In the genomic region with DNA sequence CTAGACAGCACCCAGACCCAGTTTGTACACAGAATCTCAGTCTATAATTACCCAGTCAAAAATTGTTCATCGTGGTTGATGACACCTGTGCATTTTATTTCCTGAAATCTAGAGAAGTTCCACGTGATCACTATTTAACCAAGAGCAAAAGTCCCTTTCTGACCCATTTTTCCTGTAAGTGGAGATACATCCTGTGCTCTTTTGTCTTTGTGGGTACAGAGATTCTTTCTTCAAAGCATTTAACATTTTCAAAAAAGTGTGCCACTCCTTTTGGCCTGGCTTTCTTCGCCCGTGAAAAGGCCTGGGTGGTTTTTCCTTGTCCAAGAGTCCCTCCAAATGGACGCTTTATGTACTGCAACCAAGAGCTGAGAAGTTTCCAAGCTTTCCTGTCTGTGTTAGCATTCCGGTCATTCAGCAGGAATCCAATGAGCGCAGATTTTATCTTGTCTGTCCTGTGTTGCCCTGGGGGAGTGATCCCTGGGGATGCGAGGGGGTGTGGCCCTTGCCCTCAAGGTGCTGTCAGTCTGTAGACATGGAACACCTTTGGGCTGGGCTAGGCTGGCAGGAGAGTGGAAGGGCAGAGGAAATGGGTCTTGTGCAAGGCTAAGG, we compare ENCODE assay signal across 1 cellular context.
TF ChIP-seq lines count a peak whose summit lies in the region.

No MANE protein-coding gene starts in this region.

TF ChIP-seq in GM23338, 12 proteins besides CTCF, POLR2A, EP300 and RAD21 (continued from another document):
- TF ChIP-seq, protein P1, sequence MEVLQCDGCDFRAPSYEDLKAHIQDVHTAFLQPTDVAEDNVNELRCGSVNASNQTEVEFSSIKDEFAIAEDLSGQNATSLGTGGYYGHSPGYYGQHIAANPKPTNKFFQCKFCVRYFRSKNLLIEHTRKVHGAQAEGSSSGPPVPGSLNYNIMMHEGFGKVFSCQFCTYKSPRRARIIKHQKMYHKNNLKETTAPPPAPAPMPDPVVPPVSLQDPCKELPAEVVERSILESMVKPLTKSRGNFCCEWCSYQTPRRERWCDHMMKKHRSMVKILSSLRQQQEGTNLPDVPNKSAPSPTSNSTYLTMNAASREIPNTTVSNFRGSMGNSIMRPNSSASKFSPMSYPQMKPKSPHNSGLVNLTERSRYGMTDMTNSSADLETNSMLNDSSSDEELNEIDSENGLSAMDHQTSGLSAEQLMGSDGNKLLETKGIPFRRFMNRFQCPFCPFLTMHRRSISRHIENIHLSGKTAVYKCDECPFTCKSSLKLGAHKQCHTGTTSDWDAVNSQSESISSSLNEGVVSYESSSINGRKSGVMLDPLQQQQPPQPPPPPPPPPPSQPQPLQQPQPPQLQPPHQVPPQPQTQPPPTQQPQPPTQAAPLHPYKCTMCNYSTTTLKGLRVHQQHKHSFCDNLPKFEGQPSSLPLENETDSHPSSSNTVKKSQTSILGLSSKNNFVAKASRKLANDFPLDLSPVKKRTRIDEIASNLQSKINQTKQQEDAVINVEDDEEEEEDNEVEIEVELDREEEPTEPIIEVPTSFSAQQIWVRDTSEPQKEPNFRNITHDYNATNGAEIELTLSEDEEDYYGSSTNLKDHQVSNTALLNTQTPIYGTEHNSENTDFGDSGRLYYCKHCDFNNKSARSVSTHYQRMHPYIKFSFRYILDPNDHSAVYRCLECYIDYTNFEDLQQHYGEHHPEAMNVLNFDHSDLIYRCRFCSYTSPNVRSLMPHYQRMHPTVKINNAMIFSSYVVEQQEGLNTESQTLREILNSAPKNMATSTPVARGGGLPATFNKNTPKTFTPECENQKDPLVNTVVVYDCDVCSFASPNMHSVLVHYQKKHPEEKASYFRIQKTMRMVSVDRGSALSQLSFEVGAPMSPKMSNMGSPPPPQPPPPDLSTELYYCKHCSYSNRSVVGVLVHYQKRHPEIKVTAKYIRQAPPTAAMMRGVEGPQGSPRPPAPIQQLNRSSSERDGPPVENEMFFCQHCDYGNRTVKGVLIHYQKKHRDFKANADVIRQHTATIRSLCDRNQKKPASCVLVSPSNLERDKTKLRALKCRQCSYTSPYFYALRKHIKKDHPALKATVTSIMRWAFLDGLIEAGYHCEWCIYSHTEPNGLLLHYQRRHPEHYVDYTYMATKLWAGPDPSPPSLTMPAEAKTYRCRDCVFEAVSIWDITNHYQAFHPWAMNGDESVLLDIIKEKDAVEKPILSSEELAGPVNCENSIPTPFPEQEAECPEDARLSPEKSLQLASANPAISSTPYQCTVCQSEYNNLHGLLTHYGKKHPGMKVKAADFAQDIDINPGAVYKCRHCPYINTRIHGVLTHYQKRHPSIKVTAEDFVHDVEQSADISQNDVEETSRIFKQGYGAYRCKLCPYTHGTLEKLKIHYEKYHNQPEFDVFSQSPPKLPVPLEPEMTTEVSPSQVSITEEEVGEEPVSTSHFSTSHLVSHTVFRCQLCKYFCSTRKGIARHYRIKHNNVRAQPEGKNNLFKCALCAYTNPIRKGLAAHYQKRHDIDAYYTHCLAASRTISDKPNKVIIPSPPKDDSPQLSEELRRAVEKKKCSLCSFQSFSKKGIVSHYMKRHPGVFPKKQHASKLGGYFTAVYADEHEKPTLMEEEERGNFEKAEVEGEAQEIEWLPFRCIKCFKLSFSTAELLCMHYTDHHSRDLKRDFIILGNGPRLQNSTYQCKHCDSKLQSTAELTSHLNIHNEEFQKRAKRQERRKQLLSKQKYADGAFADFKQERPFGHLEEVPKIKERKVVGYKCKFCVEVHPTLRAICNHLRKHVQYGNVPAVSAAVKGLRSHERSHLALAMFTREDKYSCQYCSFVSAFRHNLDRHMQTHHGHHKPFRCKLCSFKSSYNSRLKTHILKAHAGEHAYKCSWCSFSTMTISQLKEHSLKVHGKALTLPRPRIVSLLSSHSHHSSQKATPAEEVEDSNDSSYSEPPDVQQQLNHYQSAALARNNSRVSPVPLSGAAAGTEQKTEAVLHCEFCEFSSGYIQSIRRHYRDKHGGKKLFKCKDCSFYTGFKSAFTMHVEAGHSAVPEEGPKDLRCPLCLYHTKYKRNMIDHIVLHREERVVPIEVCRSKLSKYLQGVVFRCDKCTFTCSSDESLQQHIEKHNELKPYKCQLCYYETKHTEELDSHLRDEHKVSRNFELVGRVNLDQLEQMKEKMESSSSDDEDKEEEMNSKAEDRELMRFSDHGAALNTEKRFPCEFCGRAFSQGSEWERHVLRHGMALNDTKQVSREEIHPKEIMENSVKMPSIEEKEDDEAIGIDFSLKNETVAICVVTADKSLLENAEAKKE (CRISPR knock-in tag; IDR thresholded peaks at IDR 0.05) = no peak
- TF ChIP-seq NANOG (IDR thresholded peaks at IDR 0.05; ENCODE audit: borderline replicate concordance) = no peak
- TF ChIP-seq STAT1 (IDR thresholded peaks at IDR 0.05; ENCODE audit: unreplicated experiment) = no peak
- no peak for TF ChIP-seq ZNF114 (CRISPR knock-in tag; IDR thresholded peaks at IDR 0.05)
- no peak for TF ChIP-seq JUNB (IDR thresholded peaks at IDR 0.05; ENCODE audit: unreplicated experiment)
- TF ChIP-seq CREB1 (CRISPR knock-in tag; IDR thresholded peaks at IDR 0.05; ENCODE audit: low read depth) = no peak
- no peak for TF ChIP-seq ZNF331 (CRISPR knock-in tag; IDR thresholded peaks at IDR 0.05; ENCODE audit: low read depth)
- TF ChIP-seq EZH2 (IDR thresholded peaks at IDR 0.05; ENCODE audit: low read depth, unreplicated experiment) = no peak
- no peak for TF ChIP-seq EZH2phosphoT487 (IDR thresholded peaks at IDR 0.05; ENCODE audit: unreplicated experiment)
- TF ChIP-seq, protein P2, sequence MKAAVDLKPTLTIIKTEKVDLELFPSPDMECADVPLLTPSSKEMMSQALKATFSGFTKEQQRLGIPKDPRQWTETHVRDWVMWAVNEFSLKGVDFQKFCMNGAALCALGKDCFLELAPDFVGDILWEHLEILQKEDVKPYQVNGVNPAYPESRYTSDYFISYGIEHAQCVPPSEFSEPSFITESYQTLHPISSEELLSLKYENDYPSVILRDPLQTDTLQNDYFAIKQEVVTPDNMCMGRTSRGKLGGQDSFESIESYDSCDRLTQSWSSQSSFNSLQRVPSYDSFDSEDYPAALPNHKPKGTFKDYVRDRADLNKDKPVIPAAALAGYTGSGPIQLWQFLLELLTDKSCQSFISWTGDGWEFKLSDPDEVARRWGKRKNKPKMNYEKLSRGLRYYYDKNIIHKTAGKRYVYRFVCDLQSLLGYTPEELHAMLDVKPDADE (IDR thresholded peaks at IDR 0.05) = no peak
- TF ChIP-seq POLR2AphosphoS5 (IDR thresholded peaks at IDR 0.05; ENCODE audit: low read depth) = no peak
TF ChIP-seq in GM23338: peak in this region for 0.
